Comparison of ENCODE assay signal across 23 cellular contexts in genomic region chr2:172708247-172708646, GRCh38.
"Had no signal": no experiment of that assay in that cellular context is flagged by ENCODE, and none has a peak within 500 bp of the region (broad histone marks: within the 10 kb centered on the region; RNA-seq: fewer than 3 reads in every experiment).

No MANE protein-coding gene starts in this region.

- H3K36me3 ChIP-seq: colonic mucosa, esophagus muscularis mucosa, esophagus squamous epithelium, gastrocnemius medialis, gastroesophageal sphincter, heart left ventricle, heart right ventricle had no signal

- H3K4me3 ChIP-seq: colonic mucosa, coronary artery, dorsolateral prefrontal cortex, esophagus muscularis mucosa, esophagus squamous epithelium, gastrocnemius medialis, gastroesophageal sphincter, heart left ventricle, heart right ventricle had no signal

- DNase-seq: colonic mucosa; cortex of kidney; dermis blood vessel endothelial cell; dorsolateral prefrontal cortex; effector CD4-positive, alpha-beta T cell; effector CD8-positive, alpha-beta T cell; effector memory CD4-positive, alpha-beta T cell; effector memory CD8-positive, alpha-beta T cell; endodermal cell; erythroblast; esophagus squamous epithelium; foreskin fibroblast; foreskin keratinocyte; foreskin melanocyte; gastrocnemius medialis; glutamatergic neuron; head of caudate nucleus; heart left ventricle; heart right ventricle had no signal

- H3K27ac ChIP-seq: colonic mucosa, coronary artery, dorsolateral prefrontal cortex, epithelial cell of prostate, esophagus muscularis mucosa, esophagus squamous epithelium, foreskin keratinocyte, gastrocnemius medialis, gastroesophageal sphincter, heart left ventricle, heart right ventricle had no signal

- H3K9me3 ChIP-seq: colonic mucosa, esophagus muscularis mucosa, esophagus squamous epithelium, gastrocnemius medialis, gastroesophageal sphincter, heart left ventricle, heart right ventricle had no signal

- H3K4me1 ChIP-seq: colonic mucosa, esophagus squamous epithelium, foreskin keratinocyte, gastrocnemius medialis, gastroesophageal sphincter had no signal
